ENCODE assay signal across 23 cellular contexts in genomic region chr4:1091561-1091995, GRCh38. TPM values are rescaled to one million over a fixed set of nuclear protein-coding genes. Genes with fewer than 3 reads are reported as not detected.
"Had no signal": no experiment of that assay in that cellular context is flagged by ENCODE, and none has a peak within 500 bp of the region (broad histone marks: within the 10 kb centered on the region; RNA-seq: fewer than 3 reads in every experiment).

No MANE protein-coding gene starts in this region.

- H3K4me3 Mint-ChIP-seq: activated CD4-positive, alpha-beta T cell treated with anti-CD3 and anti-CD28 coated beads, Interleukin-2, amount 10 ng/mL, durations not matched to agents 24 days and 14 days; activated naive CD4-positive, alpha-beta T cell treated with anti-CD3 and anti-CD28 coated beads, Interleukin-2, amount 50 U/mL, for 24 hours; activated naive CD8-positive, alpha-beta T cell treated with anti-CD3 and anti-CD28 coated beads, Interleukin-2, amount 50 U/mL, for 24 hours; T-helper 17 cell; WTC11 had no signal

- ATAC-seq: body of pancreas, PC-3, T-helper 17 cell had no signal

- H3K27ac Mint-ChIP-seq: activated CD4-positive, alpha-beta T cell treated with anti-CD3 and anti-CD28 coated beads, Interleukin-2, amount 10 ng/mL, durations not matched to agents 24 days and 14 days; activated naive CD4-positive, alpha-beta T cell treated with anti-CD3 and anti-CD28 coated beads, Interleukin-2, amount 50 U/mL, for 24 hours; activated naive CD8-positive, alpha-beta T cell treated with anti-CD3 and anti-CD28 coated beads, Interleukin-2, amount 50 U/mL, for 24 hours; T-helper 17 cell; WTC11 had no signal

- H3K4me1 ChIP-seq: ascending aorta, body of pancreas had no signal

- H3K27me3 ChIP-seq: ascending aorta, body of pancreas had no signal

- H3K4me1 Mint-ChIP-seq: activated CD4-positive, alpha-beta T cell treated with anti-CD3 and anti-CD28 coated beads, Interleukin-2, amount 10 ng/mL, durations not matched to agents 24 days and 14 days; activated naive CD4-positive, alpha-beta T cell treated with anti-CD3 and anti-CD28 coated beads, Interleukin-2, amount 50 U/mL, for 24 hours; T-helper 17 cell; WTC11 had no signal

- DNase-seq: activated CD4-positive, alpha-beta T cell treated with anti-CD3 and anti-CD28 coated beads for 1 hour; activated CD4-positive, alpha-beta T cell treated with anti-CD3 and anti-CD28 coated beads, Interleukin-2, amount 10 ng/mL, durations not matched to agents 24 days and 14 days; activated CD4-positive, alpha-beta T cell treated with anti-CD3 and anti-CD28 coated beads, Interleukin-2, amount 50 U/mL, for 48 hours; activated naive CD4-positive, alpha-beta T cell; activated naive CD8-positive, alpha-beta T cell treated with anti-CD3 and anti-CD28 coated beads, Interleukin-2, amount 50 U/mL, for 24 hours; activated T-cell treated with anti-CD3 and anti-CD28 coated beads, Interleukin-2, amount 50 U/mL, for 1 hour; amniotic stem cell; central memory CD4-positive, alpha-beta T cell; MM.1S; NCI-H1105; NCI-H1436; NCI-H1694 treated with DMSO at 0.1 percent for 48 hours; NCI-H2029 treated with DMSO at 0.1 percent for 48 hours; NCI-H510A treated with DMSO at 0.1 percent for 48 hours; PC-3; SIG-M5; T-helper 17 cell; T-helper 9 cell had no signal

- H3K27ac ChIP-seq: ascending aorta, body of pancreas had no signal

- H3K27me3 Mint-ChIP-seq: activated CD4-positive, alpha-beta T cell treated with anti-CD3 and anti-CD28 coated beads, Interleukin-2, amount 10 ng/mL, durations not matched to agents 24 days and 14 days; activated naive CD4-positive, alpha-beta T cell treated with anti-CD3 and anti-CD28 coated beads, Interleukin-2, amount 50 U/mL, for 24 hours; activated naive CD8-positive, alpha-beta T cell treated with anti-CD3 and anti-CD28 coated beads, Interleukin-2, amount 50 U/mL, for 24 hours had no signal

- H3K9me3 ChIP-seq: ascending aorta had no signal

RNA-seq across cellular contexts. Expression of gene RNF212, which starts 21.8 kb away (rescaled TPM):
- total RNA-seq: ascending aorta, K562, PC-3 had no signal
